ENCODE assay signal across 1 cellular context in the genomic region with DNA sequence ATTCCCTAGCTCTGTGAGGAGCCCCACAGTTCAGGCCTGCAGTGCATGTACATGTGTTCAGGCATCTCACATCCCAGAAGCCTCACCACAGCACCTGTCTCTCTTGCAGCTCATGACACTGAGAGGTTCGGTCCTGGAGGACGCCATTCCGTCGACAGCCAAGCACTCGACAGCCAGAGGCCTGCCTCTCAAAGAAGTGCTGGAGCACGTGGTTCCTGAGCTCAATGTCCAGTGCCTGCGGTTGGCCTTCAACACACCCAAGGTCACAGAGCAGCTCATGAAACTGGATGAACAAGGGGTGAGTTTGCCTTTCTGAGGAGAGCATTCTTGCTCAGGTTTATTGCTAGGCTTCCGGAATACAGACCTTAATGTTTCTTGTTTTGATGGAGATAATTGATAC.
TF ChIP-seq lines count a peak whose summit lies in the region.

No MANE protein-coding gene starts in this region.

TF ChIP-seq in HepG2, 621 proteins besides CTCF, POLR2A, EP300 and RAD21 (continued from another document):
- TF ChIP-seq, protein P1, sequence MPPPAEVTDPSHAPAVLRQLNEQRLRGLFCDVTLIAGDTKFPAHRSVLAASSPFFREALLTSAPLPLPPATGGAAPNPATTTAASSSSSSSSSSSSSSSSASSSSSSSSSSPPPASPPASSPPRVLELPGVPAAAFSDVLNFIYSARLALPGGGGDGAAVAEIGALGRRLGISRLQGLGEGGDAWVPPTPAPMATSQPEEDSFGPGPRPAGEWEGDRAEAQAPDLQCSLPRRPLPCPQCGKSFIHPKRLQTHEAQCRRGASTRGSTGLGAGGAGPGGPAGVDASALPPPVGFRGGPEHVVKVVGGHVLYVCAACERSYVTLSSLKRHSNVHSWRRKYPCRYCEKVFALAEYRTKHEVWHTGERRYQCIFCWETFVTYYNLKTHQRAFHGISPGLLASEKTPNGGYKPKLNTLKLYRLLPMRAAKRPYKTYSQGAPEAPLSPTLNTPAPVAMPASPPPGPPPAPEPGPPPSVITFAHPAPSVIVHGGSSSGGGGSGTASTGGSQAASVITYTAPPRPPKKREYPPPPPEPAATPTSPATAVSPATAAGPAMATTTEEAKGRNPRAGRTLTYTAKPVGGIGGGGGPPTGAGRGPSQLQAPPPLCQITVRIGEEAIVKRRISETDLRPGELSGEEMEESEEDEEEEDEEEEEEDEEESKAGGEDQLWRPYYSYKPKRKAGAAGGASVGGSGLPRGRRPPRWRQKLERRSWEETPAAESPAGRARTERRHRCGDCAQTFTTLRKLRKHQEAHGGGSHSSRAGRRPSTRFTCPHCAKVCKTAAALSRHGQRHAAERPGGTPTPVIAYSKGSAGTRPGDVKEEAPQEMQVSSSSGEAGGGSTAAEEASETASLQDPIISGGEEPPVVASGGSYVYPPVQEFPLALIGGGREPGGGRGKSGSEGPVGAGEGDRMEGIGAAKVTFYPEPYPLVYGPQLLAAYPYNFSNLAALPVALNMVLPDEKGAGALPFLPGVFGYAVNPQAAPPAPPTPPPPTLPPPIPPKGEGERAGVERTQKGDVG (CRISPR knock-in tag; IDR thresholded peaks at IDR 0.05; ENCODE audit: borderline replicate concordance): 0 out of 2 replicates have a peak, but pooled peaks have one; percentile 30
- TF ChIP-seq ZFX (CRISPR knock-in tag; IDR thresholded peaks at IDR 0.05; ENCODE audit: low read depth): peak; percentile 54; the same call in 1 of the 2 replicates
- TF ChIP-seq, protein P2, sequence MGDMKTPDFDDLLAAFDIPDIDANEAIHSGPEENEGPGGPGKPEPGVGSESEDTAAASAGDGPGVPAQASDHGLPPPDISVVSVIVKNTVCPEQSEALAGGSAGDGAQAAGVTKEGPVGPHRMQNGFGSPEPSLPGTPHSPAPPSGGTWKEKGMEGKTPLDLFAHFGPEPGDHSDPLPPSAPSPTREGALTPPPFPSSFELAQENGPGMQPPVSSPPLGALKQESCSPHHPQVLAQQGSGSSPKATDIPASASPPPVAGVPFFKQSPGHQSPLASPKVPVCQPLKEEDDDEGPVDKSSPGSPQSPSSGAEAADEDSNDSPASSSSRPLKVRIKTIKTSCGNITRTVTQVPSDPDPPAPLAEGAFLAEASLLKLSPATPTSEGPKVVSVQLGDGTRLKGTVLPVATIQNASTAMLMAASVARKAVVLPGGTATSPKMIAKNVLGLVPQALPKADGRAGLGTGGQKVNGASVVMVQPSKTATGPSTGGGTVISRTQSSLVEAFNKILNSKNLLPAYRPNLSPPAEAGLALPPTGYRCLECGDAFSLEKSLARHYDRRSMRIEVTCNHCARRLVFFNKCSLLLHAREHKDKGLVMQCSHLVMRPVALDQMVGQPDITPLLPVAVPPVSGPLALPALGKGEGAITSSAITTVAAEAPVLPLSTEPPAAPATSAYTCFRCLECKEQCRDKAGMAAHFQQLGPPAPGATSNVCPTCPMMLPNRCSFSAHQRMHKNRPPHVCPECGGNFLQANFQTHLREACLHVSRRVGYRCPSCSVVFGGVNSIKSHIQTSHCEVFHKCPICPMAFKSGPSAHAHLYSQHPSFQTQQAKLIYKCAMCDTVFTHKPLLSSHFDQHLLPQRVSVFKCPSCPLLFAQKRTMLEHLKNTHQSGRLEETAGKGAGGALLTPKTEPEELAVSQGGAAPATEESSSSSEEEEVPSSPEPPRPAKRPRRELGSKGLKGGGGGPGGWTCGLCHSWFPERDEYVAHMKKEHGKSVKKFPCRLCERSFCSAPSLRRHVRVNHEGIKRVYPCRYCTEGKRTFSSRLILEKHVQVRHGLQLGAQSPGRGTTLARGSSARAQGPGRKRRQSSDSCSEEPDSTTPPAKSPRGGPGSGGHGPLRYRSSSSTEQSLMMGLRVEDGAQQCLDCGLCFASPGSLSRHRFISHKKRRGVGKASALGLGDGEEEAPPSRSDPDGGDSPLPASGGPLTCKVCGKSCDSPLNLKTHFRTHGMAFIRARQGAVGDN (CRISPR knock-in tag; IDR thresholded peaks at IDR 0.05): peak; percentile 89
- peak; percentile 51; the same call in 1 of the 2 replicates for TF ChIP-seq NFKB2 (CRISPR knock-in tag; IDR thresholded peaks at IDR 0.05; ENCODE audit: borderline replicate concordance)
- TF ChIP-seq, protein P3, sequence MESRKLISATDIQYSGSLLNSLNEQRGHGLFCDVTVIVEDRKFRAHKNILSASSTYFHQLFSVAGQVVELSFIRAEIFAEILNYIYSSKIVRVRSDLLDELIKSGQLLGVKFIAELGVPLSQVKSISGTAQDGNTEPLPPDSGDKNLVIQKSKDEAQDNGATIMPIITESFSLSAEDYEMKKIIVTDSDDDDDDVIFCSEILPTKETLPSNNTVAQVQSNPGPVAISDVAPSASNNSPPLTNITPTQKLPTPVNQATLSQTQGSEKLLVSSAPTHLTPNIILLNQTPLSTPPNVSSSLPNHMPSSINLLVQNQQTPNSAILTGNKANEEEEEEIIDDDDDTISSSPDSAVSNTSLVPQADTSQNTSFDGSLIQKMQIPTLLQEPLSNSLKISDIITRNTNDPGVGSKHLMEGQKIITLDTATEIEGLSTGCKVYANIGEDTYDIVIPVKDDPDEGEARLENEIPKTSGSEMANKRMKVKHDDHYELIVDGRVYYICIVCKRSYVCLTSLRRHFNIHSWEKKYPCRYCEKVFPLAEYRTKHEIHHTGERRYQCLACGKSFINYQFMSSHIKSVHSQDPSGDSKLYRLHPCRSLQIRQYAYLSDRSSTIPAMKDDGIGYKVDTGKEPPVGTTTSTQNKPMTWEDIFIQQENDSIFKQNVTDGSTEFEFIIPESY (CRISPR knock-in tag; IDR thresholded peaks at IDR 0.05): peak; percentile 88
- no peak for TF ChIP-seq ZC3H4 (CRISPR knock-in tag; IDR thresholded peaks at IDR 0.05; ENCODE audit: borderline replicate concordance)
- TF ChIP-seq ZNF343 (CRISPR knock-in tag; IDR thresholded peaks at IDR 0.05): no peak
- TF ChIP-seq ZNF335 (CRISPR knock-in tag; IDR thresholded peaks at IDR 0.05): no peak
- TF ChIP-seq ZMYM4 (CRISPR knock-in tag; IDR thresholded peaks at IDR 0.05): peak; percentile 99
- peak; percentile 61; the same call in 1 of the 2 replicates for TF ChIP-seq HOXA3 (CRISPR knock-in tag; IDR thresholded peaks at IDR 0.05)
- TF ChIP-seq, protein P4, sequence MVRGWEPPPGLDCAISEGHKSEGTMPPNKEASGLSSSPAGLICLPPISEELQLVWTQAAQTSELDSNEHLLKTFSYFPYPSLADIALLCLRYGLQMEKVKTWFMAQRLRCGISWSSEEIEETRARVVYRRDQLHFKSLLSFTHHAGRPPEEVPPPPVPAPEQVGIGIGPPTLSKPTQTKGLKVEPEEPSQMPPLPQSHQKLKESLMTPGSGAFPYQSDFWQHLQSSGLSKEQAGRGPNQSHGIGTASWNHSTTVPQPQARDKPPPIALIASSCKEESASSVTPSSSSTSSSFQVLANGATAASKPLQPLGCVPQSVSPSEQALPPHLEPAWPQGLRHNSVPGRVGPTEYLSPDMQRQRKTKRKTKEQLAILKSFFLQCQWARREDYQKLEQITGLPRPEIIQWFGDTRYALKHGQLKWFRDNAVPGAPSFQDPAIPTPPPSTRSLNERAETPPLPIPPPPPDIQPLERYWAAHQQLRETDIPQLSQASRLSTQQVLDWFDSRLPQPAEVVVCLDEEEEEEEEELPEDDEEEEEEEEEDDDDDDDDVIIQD (CRISPR knock-in tag; IDR thresholded peaks at IDR 0.05; ENCODE audit: low read depth): peak; percentile 99
- TF ChIP-seq HNF4A (CRISPR knock-in tag; IDR thresholded peaks at IDR 0.05): peak; percentile 84
- no peak for TF ChIP-seq ZNF496 (CRISPR knock-in tag; IDR thresholded peaks at IDR 0.05; ENCODE audit: insufficient replicate concordance)
- TF ChIP-seq, protein P5, sequence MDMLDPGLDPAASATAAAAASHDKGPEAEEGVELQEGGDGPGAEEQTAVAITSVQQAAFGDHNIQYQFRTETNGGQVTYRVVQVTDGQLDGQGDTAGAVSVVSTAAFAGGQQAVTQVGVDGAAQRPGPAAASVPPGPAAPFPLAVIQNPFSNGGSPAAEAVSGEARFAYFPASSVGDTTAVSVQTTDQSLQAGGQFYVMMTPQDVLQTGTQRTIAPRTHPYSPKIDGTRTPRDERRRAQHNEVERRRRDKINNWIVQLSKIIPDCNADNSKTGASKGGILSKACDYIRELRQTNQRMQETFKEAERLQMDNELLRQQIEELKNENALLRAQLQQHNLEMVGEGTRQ (IDR thresholded peaks at IDR 0.05; ENCODE audit: low read depth, low read length): no peak
- TF ChIP-seq, protein P5 (CRISPR knock-in tag; IDR thresholded peaks at IDR 0.05; ENCODE audit: borderline replicate concordance): peak; percentile 54; the same call in 1 of the 2 replicates
- TF ChIP-seq ZBTB38 (CRISPR knock-in tag; IDR thresholded peaks at IDR 0.05): peak; percentile 68; the same call in 1 of the 2 replicates
- TF ChIP-seq ZNF329 (CRISPR knock-in tag; IDR thresholded peaks at IDR 0.05; ENCODE audit: low read depth): peak; percentile 90
- peak; percentile 72; the same call in 1 of the 2 replicates for TF ChIP-seq ZNF644 (CRISPR knock-in tag; IDR thresholded peaks at IDR 0.05; ENCODE audit: low read depth)
- TF ChIP-seq, protein P6, sequence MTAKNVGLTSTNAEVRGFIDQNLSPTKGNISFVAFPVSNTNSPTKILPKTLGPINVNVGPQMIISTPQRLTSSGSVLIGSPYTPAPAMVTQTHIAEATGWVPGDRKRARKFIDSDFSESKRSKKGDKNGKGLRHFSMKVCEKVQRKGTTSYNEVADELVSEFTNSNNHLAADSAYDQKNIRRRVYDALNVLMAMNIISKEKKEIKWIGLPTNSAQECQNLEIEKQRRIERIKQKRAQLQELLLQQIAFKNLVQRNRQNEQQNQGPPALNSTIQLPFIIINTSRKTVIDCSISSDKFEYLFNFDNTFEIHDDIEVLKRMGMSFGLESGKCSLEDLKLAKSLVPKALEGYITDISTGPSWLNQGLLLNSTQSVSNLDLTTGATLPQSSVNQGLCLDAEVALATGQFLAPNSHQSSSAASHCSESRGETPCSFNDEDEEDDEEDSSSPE (CRISPR knock-in tag; IDR thresholded peaks at IDR 0.05): peak; percentile 57
- peak; percentile 95 for TF ChIP-seq ESRRA (CRISPR knock-in tag; IDR thresholded peaks at IDR 0.05; ENCODE audit: low read depth)
- peak; percentile 52; the same call in 1 of the 2 replicates for TF ChIP-seq MYC (CRISPR knock-in tag; IDR thresholded peaks at IDR 0.05; ENCODE audit: borderline replicate concordance)
- TF ChIP-seq POGZ (CRISPR knock-in tag; IDR thresholded peaks at IDR 0.05): peak; percentile 96
- TF ChIP-seq, protein P7, sequence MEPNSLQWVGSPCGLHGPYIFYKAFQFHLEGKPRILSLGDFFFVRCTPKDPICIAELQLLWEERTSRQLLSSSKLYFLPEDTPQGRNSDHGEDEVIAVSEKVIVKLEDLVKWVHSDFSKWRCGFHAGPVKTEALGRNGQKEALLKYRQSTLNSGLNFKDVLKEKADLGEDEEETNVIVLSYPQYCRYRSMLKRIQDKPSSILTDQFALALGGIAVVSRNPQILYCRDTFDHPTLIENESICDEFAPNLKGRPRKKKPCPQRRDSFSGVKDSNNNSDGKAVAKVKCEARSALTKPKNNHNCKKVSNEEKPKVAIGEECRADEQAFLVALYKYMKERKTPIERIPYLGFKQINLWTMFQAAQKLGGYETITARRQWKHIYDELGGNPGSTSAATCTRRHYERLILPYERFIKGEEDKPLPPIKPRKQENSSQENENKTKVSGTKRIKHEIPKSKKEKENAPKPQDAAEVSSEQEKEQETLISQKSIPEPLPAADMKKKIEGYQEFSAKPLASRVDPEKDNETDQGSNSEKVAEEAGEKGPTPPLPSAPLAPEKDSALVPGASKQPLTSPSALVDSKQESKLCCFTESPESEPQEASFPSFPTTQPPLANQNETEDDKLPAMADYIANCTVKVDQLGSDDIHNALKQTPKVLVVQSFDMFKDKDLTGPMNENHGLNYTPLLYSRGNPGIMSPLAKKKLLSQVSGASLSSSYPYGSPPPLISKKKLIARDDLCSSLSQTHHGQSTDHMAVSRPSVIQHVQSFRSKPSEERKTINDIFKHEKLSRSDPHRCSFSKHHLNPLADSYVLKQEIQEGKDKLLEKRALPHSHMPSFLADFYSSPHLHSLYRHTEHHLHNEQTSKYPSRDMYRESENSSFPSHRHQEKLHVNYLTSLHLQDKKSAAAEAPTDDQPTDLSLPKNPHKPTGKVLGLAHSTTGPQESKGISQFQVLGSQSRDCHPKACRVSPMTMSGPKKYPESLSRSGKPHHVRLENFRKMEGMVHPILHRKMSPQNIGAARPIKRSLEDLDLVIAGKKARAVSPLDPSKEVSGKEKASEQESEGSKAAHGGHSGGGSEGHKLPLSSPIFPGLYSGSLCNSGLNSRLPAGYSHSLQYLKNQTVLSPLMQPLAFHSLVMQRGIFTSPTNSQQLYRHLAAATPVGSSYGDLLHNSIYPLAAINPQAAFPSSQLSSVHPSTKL (CRISPR knock-in tag; IDR thresholded peaks at IDR 0.05): peak; percentile 40; the same call in 1 of the 2 replicates
- 0 out of 2 replicates have a peak, but pooled peaks have one; percentile 23 for TF ChIP-seq ZNF772 (CRISPR knock-in tag; IDR thresholded peaks at IDR 0.05)
- 0 out of 2 replicates have a peak, but pooled peaks have one; percentile 11 for TF ChIP-seq RARA (CRISPR knock-in tag; IDR thresholded peaks at IDR 0.05)
- TF ChIP-seq ZNF879 (CRISPR knock-in tag; IDR thresholded peaks at IDR 0.05): no peak
- TF ChIP-seq, protein P8, sequence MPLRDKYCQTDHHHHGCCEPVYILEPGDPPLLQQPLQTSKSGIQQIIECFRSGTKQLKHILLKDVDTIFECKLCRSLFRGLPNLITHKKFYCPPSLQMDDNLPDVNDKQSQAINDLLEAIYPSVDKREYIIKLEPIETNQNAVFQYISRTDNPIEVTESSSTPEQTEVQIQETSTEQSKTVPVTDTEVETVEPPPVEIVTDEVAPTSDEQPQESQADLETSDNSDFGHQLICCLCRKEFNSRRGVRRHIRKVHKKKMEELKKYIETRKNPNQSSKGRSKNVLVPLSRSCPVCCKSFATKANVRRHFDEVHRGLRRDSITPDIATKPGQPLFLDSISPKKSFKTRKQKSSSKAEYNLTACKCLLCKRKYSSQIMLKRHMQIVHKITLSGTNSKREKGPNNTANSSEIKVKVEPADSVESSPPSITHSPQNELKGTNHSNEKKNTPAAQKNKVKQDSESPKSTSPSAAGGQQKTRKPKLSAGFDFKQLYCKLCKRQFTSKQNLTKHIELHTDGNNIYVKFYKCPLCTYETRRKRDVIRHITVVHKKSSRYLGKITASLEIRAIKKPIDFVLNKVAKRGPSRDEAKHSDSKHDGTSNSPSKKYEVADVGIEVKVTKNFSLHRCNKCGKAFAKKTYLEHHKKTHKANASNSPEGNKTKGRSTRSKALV (CRISPR knock-in tag; IDR thresholded peaks at IDR 0.05): no peak
- TF ChIP-seq, protein P9, sequence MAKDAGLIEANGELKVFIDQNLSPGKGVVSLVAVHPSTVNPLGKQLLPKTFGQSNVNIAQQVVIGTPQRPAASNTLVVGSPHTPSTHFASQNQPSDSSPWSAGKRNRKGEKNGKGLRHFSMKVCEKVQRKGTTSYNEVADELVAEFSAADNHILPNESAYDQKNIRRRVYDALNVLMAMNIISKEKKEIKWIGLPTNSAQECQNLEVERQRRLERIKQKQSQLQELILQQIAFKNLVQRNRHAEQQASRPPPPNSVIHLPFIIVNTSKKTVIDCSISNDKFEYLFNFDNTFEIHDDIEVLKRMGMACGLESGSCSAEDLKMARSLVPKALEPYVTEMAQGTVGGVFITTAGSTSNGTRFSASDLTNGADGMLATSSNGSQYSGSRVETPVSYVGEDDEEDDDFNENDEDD (CRISPR knock-in tag; IDR thresholded peaks at IDR 0.05; ENCODE audit: borderline replicate concordance): peak; percentile 50; the same call in 1 of the 2 replicates
TF ChIP-seq in HepG2: peak in this region for 25.
